In genomic region chr1:53909946-53910345, GRCh38 we compare ENCODE assay signal across 1 cellular context.
TF ChIP-seq lines count a peak whose summit lies in the region.

No MANE protein-coding gene starts in this region.

TF ChIP-seq in IMR-90, 13 proteins besides CTCF, POLR2A, EP300 and RAD21:
- TF ChIP-seq CEBPB (IDR thresholded peaks at IDR 0.05; ENCODE audit: low read depth, low read length) (peak; percentile 57), RFX5 (IDR thresholded peaks at IDR 0.05; ENCODE audit: low read depth, low read length) (no peak)
TF ChIP-seq in IMR-90: peak in this region for 1.
